Comparison of ENCODE assay signal across 8 cellular contexts in the genomic region with DNA sequence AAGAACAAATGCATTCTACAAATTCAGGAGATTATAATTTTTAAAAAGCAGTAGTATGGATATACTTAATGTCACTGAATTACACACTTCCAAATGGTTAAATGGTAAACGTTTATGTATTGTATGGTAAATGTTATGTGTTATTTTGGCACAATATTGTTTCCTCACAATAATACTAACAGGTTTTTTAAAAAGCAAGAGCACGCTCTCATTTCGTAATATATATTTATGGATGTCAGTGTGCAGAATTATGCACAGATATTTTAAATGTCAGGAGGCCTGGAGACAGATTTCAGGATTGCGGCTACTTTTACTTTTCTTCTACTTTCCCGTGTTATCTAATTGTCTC. TPM values are rescaled to one million over a fixed set of nuclear protein-coding genes. Genes with fewer than 3 reads are reported as not detected.
A peak's percentile ranks its signal among the peaks of the same experiment; 100 is the strongest.
DNase-seq lines count a peak whose midpoint lies in the region; ATAC-seq, FAIRE-seq and TF ChIP-seq lines count a peak whose summit lies in the region.

No MANE protein-coding gene starts in this region.

- H3K4me3 Mint-ChIP-seq in progenitor cell of endocrine pancreas (ENCODE audit: low read depth) = peak overlapping the region; percentile 88

- TF ChIP-seq CTCF in RWPE2 (IDR thresholded peaks at IDR 0.05; ENCODE audit: poor library complexity, severe bottlenecking) (no peak), fibroblast of lung (conservative IDR thresholded peaks at IDR 0.05 in 1 of 2, IDR thresholded peaks at IDR 0.05 in 1 of 2; ENCODE audit: low read depth in 1 of 2, low read length in 2 of 2) (no peak), progenitor cell of endocrine pancreas (IDR thresholded peaks at IDR 0.05; ENCODE audit: unreplicated experiment) (no peak)

- H3K27ac Mint-ChIP-seq in progenitor cell of endocrine pancreas = peak overlapping the region; percentile 89

- peak overlapping the region; percentile 62 for H2AFZ ChIP-seq in fibroblast of lung (ENCODE audit: low read length)

- H3K4me3 ChIP-seq in RWPE2 (ENCODE audit: severe bottlenecking) = peak overlapping the region; percentile 65
- peak overlapping the region; percentile 71 to 95 (median 83) for H3K4me3 ChIP-seq in fibroblast of lung (replicated peaks in 1 of 4; ENCODE audit: control extremely low read depth in 1 of 4, insufficient read depth in 1 of 4, low read depth in 3 of 4, low read length in 4 of 4)

- peaks cover 1% of the 10 kb centered on the region for H3K36me3 Mint-ChIP-seq in progenitor cell of endocrine pancreas (ENCODE audit: insufficient read depth)

- ATAC-seq in RWPE2 (ENCODE audit: low read depth) (no peak), GM21447 (IDR thresholded peaks at IDR 0.05; ENCODE audit: unreplicated experiment) (no peak), HG02970 (IDR thresholded peaks at IDR 0.05; ENCODE audit: low FRiP score, unreplicated experiment) (no peak)

- peak overlapping the region; percentile 97 for H3K4me2 ChIP-seq in fibroblast of lung (ENCODE audit: extremely low read depth, insufficient read depth, low read length)

- no peaks in the 10 kb centered on the region for H4K20me1 ChIP-seq in fibroblast of lung (ENCODE audit: control insufficient read depth, extremely low read depth, insufficient read depth, low read length)

- H3K79me2 ChIP-seq in fibroblast of lung (ENCODE audit: control insufficient read depth, insufficient read depth, low read length) = peaks cover 39% of the 10 kb centered on the region

- H3K9me3 ChIP-seq in RWPE2 (ENCODE audit: severe bottlenecking) (no peaks in the 10 kb centered on the region), fibroblast of lung (ENCODE audit: control insufficient read depth, insufficient read depth, low read depth, low read length) (no peaks in the 10 kb centered on the region)

- H3K27me3 ChIP-seq in RWPE2 (ENCODE audit: insufficient read depth, poor library complexity, severe bottlenecking) = no peaks in the 10 kb centered on the region
- H3K27me3 ChIP-seq in fibroblast of lung (ENCODE audit: control insufficient read depth, insufficient read depth, low read length) = no peaks in the 10 kb centered on the region

- peak overlapping the region; percentile 75 for H3K9ac ChIP-seq in fibroblast of lung (ENCODE audit: insufficient read depth, low read length)

- H3K4me1 ChIP-seq in RWPE2 (ENCODE audit: insufficient read depth, poor library complexity, severe bottlenecking) (peaks cover 6% of the 10 kb centered on the region), fibroblast of lung (ENCODE audit: control insufficient read depth, extremely low read depth, insufficient read depth, low read length) (peaks cover 5% of the 10 kb centered on the region)

- H3K9me3 Mint-ChIP-seq in progenitor cell of endocrine pancreas (ENCODE audit: low read depth) = no peaks in the 10 kb centered on the region

- H3K27ac ChIP-seq in RWPE2 (ENCODE audit: poor library complexity, severe bottlenecking) (no peak overlapping the region), fibroblast of lung (ENCODE audit: insufficient read depth, low read length) (peak overlapping the region; percentile 28)

- no peaks in the 10 kb centered on the region for H3K27me3 Mint-ChIP-seq in progenitor cell of endocrine pancreas

- FAIRE-seq in G401.6 (lab: Jason Lieb, UNC) = peak; percentile 64

- DNase-seq in RWPE2 (ENCODE audit: low spot score) (no peak), fibroblast of lung (ENCODE audit: low read depth in 2 of 2) (no peak), progenitor cell of endocrine pancreas (ENCODE audit: low spot score, unreplicated experiment) (no peak), occipital lobe (lab: John Stamatoyannopoulos, UW) (no peak), OCI-M2 (lab: John Stamatoyannopoulos, UW; ENCODE audit: unreplicated experiment) (no peak)

- H3K36me3 ChIP-seq in RWPE2 (ENCODE audit: low read depth) (no peaks in the 10 kb centered on the region), fibroblast of lung (ENCODE audit: control insufficient read depth, insufficient read depth, low read length) (no peaks in the 10 kb centered on the region)

- peaks cover 43% of the 10 kb centered on the region for H3K4me1 Mint-ChIP-seq in progenitor cell of endocrine pancreas (ENCODE audit: low read depth)

RNA-seq across cellular contexts. Expression of gene ZNF445, which starts 0.5 kb away (rescaled TPM):
- total RNA-seq in fibroblast of lung (7.7 and 9.1 TPM in 2 replicates), progenitor cell of endocrine pancreas (62.5 and 64.0 TPM in 2 replicates), occipital lobe (39.6 TPM)
- polyA plus RNA-seq in fibroblast of lung = 4.0 and 4.5 TPM in 2 replicates
- 3.7 and 5.4 TPM in 2 replicates for polyA plus RNA-seq in fibroblast of lung (2012)
- polyA minus RNA-seq in fibroblast of lung (ENCODE audit: low replicate concordance) = 6.4 and 17.2 TPM in 2 replicates
